Comparison of ENCODE assay signal across 8 cellular contexts in genomic region chr7:82164813-82165212, GRCh38.
DNase-seq lines count a peak whose midpoint lies in the region; ATAC-seq and TF ChIP-seq lines count a peak whose summit lies in the region.

No MANE protein-coding gene starts in this region.

- intact Hi-C loops in CD14-positive monocyte (cut with micrococcal nuclease), result no loop called here

- CTCF ChIA-PET in GM10248 (lab: Yijun Ruan, JAX), result interaction anchor here (1.0 kb wide), 1 partner anchor 13 kb away, joined by 4 read pairs; no protein-coding TSS in a partner anchor

- POLR2A ChIA-PET in GM10248 (lab: Yijun Ruan, JAX), result no interaction called here

- H3K4me1 Mint-ChIP-seq in brain (peaks cover 45% of the 10 kb centered on the region), CD14-positive monocyte (no peaks in the 10 kb centered on the region)

- peaks cover 6% of the 10 kb centered on the region for H3K27me3 Mint-ChIP-seq in brain
- H3K27me3 Mint-ChIP-seq in CD14-positive monocyte (ENCODE audit: low read depth in 3 of 3), result peaks cover 0 to 2% (median 2%) of the 10 kb centered on the region in 3 donors

- ATAC-seq in GM21737 (IDR thresholded peaks at IDR 0.05; ENCODE audit: unreplicated experiment), result no peak

- H3K4me3 Mint-ChIP-seq in brain, result peak overlapping the region in 1 of 5 experiments; percentile 51
- no peak overlapping the region for H3K4me3 Mint-ChIP-seq in CD14-positive monocyte

- peak; percentile 14 to 41 for TF ChIP-seq CTCF in brain (conservative IDR thresholded peaks at IDR 0.05)
- TF ChIP-seq CTCF in GM10248 (IDR thresholded peaks at IDR 0.05; ENCODE audit: control extremely low read depth, extremely low read depth, low read depth, missing control alignments), result no peak
- TF ChIP-seq CTCF in CD14-positive monocyte (IDR thresholded peaks at IDR 0.05), result no peak

- H3K36me3 Mint-ChIP-seq in brain (no peaks in the 10 kb centered on the region), CD14-positive monocyte (no peaks in the 10 kb centered on the region)

- H3K27ac Mint-ChIP-seq in brain (peak overlapping the region in 2 of 5 experiments; percentile 4 to 23), CD14-positive monocyte (no peak overlapping the region)

- DNase-seq in COLO829 (ENCODE audit: low spot score) (peak; percentile 40), NCI-H2081 treated with DMSO at 0.1 percent for 48 hours (lab: John Stamatoyannopoulos, UW) (peak; percentile 56), kidney tubule cell (ENCODE audit: low spot score) (peak; percentile 8), GM10248 (ENCODE audit: extremely low spot score) (no peak), glomerular visceral epithelial cell (ENCODE audit: extremely low spot score) (no peak), CD14-positive monocyte (ENCODE audit: low spot score) (no peak)

- no peaks in the 10 kb centered on the region for H3K9me3 Mint-ChIP-seq in brain
- H3K9me3 Mint-ChIP-seq in CD14-positive monocyte, result no peaks in the 10 kb centered on the region

Comparison
In these comparisons a context has a peak if more than half of its experiments do, and no peak if none do; other contexts are left out.
1. DNase-seq: peak in COLO829 (single experiment), NCI-H2081 treated with DMSO at 0.1 percent for 48 hours (single experiment) and kidney tubule cell (single experiment); none in GM10248 (single experiment), glomerular visceral epithelial cell (single experiment) and CD14-positive monocyte (single experiment).
2. CTCF ChIP-seq: peak in brain (2 of 2); none in GM10248 (single experiment) and CD14-positive monocyte (single experiment).